ENCODE assay signal across 22 cellular contexts in the genomic region with DNA sequence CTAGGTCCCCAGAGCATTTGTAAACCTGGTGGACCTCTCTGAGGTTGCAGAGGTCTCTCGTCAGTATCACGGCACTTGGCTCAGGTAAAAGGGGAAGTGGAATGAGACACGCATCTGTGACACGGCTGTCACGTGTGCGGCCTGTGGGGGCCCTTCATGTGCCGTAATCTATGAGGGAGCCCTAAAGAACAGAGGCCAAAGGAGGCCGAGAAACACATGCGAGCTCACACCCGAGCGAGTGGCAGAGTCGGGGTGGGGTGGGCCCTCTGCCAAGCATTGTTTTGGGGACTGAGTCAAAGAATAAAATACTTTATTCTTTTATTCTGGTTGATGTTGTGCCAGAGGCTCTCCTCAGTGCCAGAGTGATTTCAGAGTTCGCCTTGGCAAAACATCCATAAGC. TPM values are rescaled to one million over a fixed set of nuclear protein-coding genes. Genes with fewer than 3 reads are reported as not detected.
DNase-seq lines count a peak whose midpoint lies in the region; ATAC-seq, FAIRE-seq and TF ChIP-seq lines count a peak whose summit lies in the region.
"Had no signal": no experiment of that assay in that cellular context is flagged by ENCODE, and none has a peak within 500 bp of the region (broad histone marks: within the 10 kb centered on the region; RNA-seq: fewer than 3 reads in every experiment).

No MANE protein-coding gene starts in this region.

- H2AFZ ChIP-seq in OCI-LY3 (ENCODE audit: low read depth, low read length) (peak overlapping the region; percentile 76), endothelial cell of umbilical vein (ENCODE audit: low read depth, low read length) (no peak overlapping the region), neural progenitor cell (replicated peaks) (no peak overlapping the region)

- H3K79me2 ChIP-seq in OCI-LY3 (ENCODE audit: low read length) (no peaks in the 10 kb centered on the region), endothelial cell of umbilical vein (ENCODE audit: control insufficient read depth, insufficient read depth, low read length) (no peaks in the 10 kb centered on the region), neural progenitor cell (ENCODE audit: low read depth) (no peaks in the 10 kb centered on the region)

- H3K36me3 ChIP-seq in OCI-LY3 (replicated peaks; ENCODE audit: low read depth, low read length) (no peaks in the 10 kb centered on the region), endothelial cell of umbilical vein (ENCODE audit: control insufficient read depth in 2 of 2, extremely low read depth in 1 of 2, insufficient read depth in 2 of 2, low read length in 2 of 2) (no peaks in the 10 kb centered on the region), neural progenitor cell (no peaks in the 10 kb centered on the region)
- H3K36me3 ChIP-seq: esophagus squamous epithelium, pancreas had no signal

- peak; percentile 3 for DNase-seq in AG10803 (ENCODE audit: low read depth)
- DNase-seq in endothelial cell of umbilical vein (ENCODE audit: low read depth, low spot score), result peak; percentile 36
- DNase-seq in neural progenitor cell (ENCODE audit: low spot score), result no peak
- DNase-seq in A172 (ENCODE audit: low spot score), result no peak
- no peak for DNase-seq in NCI-H1048 (lab: John Stamatoyannopoulos, UW)
- DNase-seq: activated CD8-positive, alpha-beta memory T cell treated with anti-CD3 and anti-CD28 coated beads, Interleukin-2, amount 50 U/mL, for 48 hours; activated naive CD4-positive, alpha-beta T cell treated with anti-CD3 and anti-CD28 coated beads, Interleukin-2, amount 10 ng/mL, durations not matched to agents 7 days and 5 days; CD4-positive, CD25-positive, alpha-beta regulatory T cell; cortex of kidney; DMS53; esophagus squamous epithelium; KG1; kidney glomerular epithelial cell; NCI-H1436; NK-92 treated with Interleukin-12 subunit alpha and Interleukin-12 subunit beta, amount 100 ng/mL, for 24 hours; SHP77 treated with DMSO at 0.1 percent for 48 hours had no signal

- H3K9me3 ChIP-seq in OCI-LY3 (ENCODE audit: insufficient read depth, low read length) (no peaks in the 10 kb centered on the region), endothelial cell of umbilical vein (replicated peaks; ENCODE audit: control insufficient read depth, insufficient read depth, low read length) (no peaks in the 10 kb centered on the region), neural progenitor cell (ENCODE audit: low read depth) (no peaks in the 10 kb centered on the region)
- H3K9me3 ChIP-seq: A549, esophagus squamous epithelium, pancreas had no signal

- H3K4me2 ChIP-seq in OCI-LY3 (ENCODE audit: low read length) (peak overlapping the region; percentile 16), endothelial cell of umbilical vein (ENCODE audit: insufficient read depth, low read length) (no peak overlapping the region), neural progenitor cell (no peak overlapping the region)
- H3K4me2 ChIP-seq: A549 had no signal

- H3K9ac ChIP-seq in OCI-LY3 (ENCODE audit: low read length) (no peak overlapping the region), endothelial cell of umbilical vein (replicated peaks; ENCODE audit: extremely low read depth, insufficient read depth, low read length) (no peak overlapping the region), neural progenitor cell (no peak overlapping the region)

- H4K20me1 ChIP-seq in OCI-LY3 (ENCODE audit: insufficient read depth, low read length), result no peaks in the 10 kb centered on the region
- H4K20me1 ChIP-seq in endothelial cell of umbilical vein (replicated peaks; ENCODE audit: control insufficient read depth, extremely low read depth, insufficient read depth, low read length), result no peaks in the 10 kb centered on the region
- H4K20me1 ChIP-seq in neural progenitor cell (ENCODE audit: low read depth), result peaks cover 6% of the 10 kb centered on the region

- peaks cover 3% of the 10 kb centered on the region for H3K9me3 Mint-ChIP-seq in neural progenitor cell
- H3K9me3 Mint-ChIP-seq: activated naive CD4-positive, alpha-beta T cell treated with anti-CD3 and anti-CD28 coated beads, Interleukin-2, amount 10 ng/mL, durations not matched to agents 7 days and 5 days; CD4-positive, CD25-positive, alpha-beta regulatory T cell had no signal

- ATAC-seq in activated CD4-positive, CD25-positive, alpha-beta regulatory T cell treated with anti-CD3 and anti-CD28 coated beads, Interleukin-2, amount 50 U/mL, for 24 hours, result no peak
- no peak for ATAC-seq in GM21619 (IDR thresholded peaks at IDR 0.05; ENCODE audit: unreplicated experiment)
- ATAC-seq: A549, pancreas had no signal

- peak overlapping the region; percentile 29 for H3K27ac Mint-ChIP-seq in neural progenitor cell
- H3K27ac Mint-ChIP-seq: activated naive CD4-positive, alpha-beta T cell treated with anti-CD3 and anti-CD28 coated beads, Interleukin-2, amount 10 ng/mL, durations not matched to agents 7 days and 5 days had no signal

- H3K4me1 ChIP-seq in OCI-LY3 (ENCODE audit: low read length) (peaks cover 7% of the 10 kb centered on the region), endothelial cell of umbilical vein (ENCODE audit: control insufficient read depth, extremely low read depth, insufficient read depth, low read length) (peaks cover under 1% of the 10 kb centered on the region), neural progenitor cell (peaks cover 7% of the 10 kb centered on the region)
- H3K4me1 ChIP-seq: A549, pancreas had no signal

- H3K9me1 ChIP-seq in endothelial cell of umbilical vein (replicated peaks; ENCODE audit: control insufficient read depth, extremely low read depth, insufficient read depth, low read length), result no peaks in the 10 kb centered on the region

- peaks cover under 1% of the 10 kb centered on the region for H3F3A ChIP-seq in neural progenitor cell (ENCODE audit: low read depth)

- intact Hi-C loops in endothelial cell of umbilical vein (cut with micrococcal nuclease), result no loop called here

- H3K27me3 Mint-ChIP-seq in neural progenitor cell (ENCODE audit: insufficient read depth, low read depth), result peaks cover 12% of the 10 kb centered on the region
- H3K27me3 Mint-ChIP-seq: CD4-positive, CD25-positive, alpha-beta regulatory T cell had no signal

- no peak overlapping the region for H3K4me3 ChIP-seq in AG10803 (ENCODE audit: low read length)
- peak overlapping the region; percentile 1; the same call in 1 of the 2 replicates for H3K4me3 ChIP-seq in OCI-LY3 (ENCODE audit: low read length)
- no peak overlapping the region for H3K4me3 ChIP-seq in endothelial cell of umbilical vein (replicated peaks in 1 of 3; ENCODE audit: insufficient read depth in 1 of 3, low read depth in 1 of 3, low read length in 3 of 3)
- no peak overlapping the region for H3K4me3 ChIP-seq in neural progenitor cell
- H3K4me3 ChIP-seq: A549, esophagus squamous epithelium, pancreas, skin epidermis had no signal

- H3K4me1 Mint-ChIP-seq in neural progenitor cell, result peaks cover 12% of the 10 kb centered on the region

- H3K27ac ChIP-seq in OCI-LY3 (ENCODE audit: low read length), result no peak overlapping the region
- no peak overlapping the region for H3K27ac ChIP-seq in endothelial cell of umbilical vein (ENCODE audit: insufficient read depth, low read depth, low read length)
- no peak overlapping the region for H3K27ac ChIP-seq in neural progenitor cell
- H3K27ac ChIP-seq: A549, esophagus squamous epithelium, pancreas, skin epidermis had no signal

- TF ChIP-seq CTCF in AG10803 (conservative IDR thresholded peaks at IDR 0.05; ENCODE audit: low read length) (no peak), OCI-LY3 (IDR thresholded peaks at IDR 0.05; ENCODE audit: low read depth, low read length) (no peak), endothelial cell of umbilical vein (IDR thresholded peaks at IDR 0.05; ENCODE audit: extremely low read depth in 1 of 2, insufficient read depth in 1 of 2, low read depth in 1 of 2, low read length in 2 of 2) (no peak), neural progenitor cell (IDR thresholded peaks at IDR 0.05) (no peak)

- H3K4me3 Mint-ChIP-seq in neural progenitor cell, result no peak overlapping the region
- H3K4me3 Mint-ChIP-seq: activated naive CD4-positive, alpha-beta T cell treated with anti-CD3 and anti-CD28 coated beads, Interleukin-2, amount 10 ng/mL, durations not matched to agents 7 days and 5 days; CD4-positive, CD25-positive, alpha-beta regulatory T cell had no signal

- no peak for TF ChIP-seq POLR2A in endothelial cell of umbilical vein (IDR thresholded peaks at IDR 0.05; ENCODE audit: low read depth, low read length)

- dilution Hi-C loops in endothelial cell of umbilical vein (cut with MboI; ENCODE audit: extremely low pct_ligation_motif_present, low sequenced_read_pairs), result no loop called here

- no peaks in the 10 kb centered on the region for H3K36me3 Mint-ChIP-seq in neural progenitor cell
- H3K36me3 Mint-ChIP-seq: CD4-positive, CD25-positive, alpha-beta regulatory T cell had no signal

- FAIRE-seq in endothelial cell of umbilical vein (lab: Jason Lieb, UNC), result no peak
- FAIRE-seq: A549, pancreas had no signal

- BruUV-seq in endothelial cell of umbilical vein (replicated peaks; lab: Mats Ljungman, UMichigan), result no TSS peak

- H3K27me3 ChIP-seq in OCI-LY3 (ENCODE audit: low read depth, low read length) (peaks cover under 1% of the 10 kb centered on the region; the same call in 1 of the 2 replicates), endothelial cell of umbilical vein (ENCODE audit: control insufficient read depth in 2 of 2, insufficient read depth in 2 of 2, low read length in 2 of 2) (no peaks in the 10 kb centered on the region), neural progenitor cell (no peaks in the 10 kb centered on the region)
- H3K27me3 ChIP-seq: esophagus squamous epithelium, pancreas had no signal

- CTCF ChIA-PET in endothelial cell of umbilical vein (lab: Charles Lee), result no interaction called here

- POLR2A ChIA-PET in endothelial cell of umbilical vein (lab: Charles Lee), result interaction anchor here (0.7 kb wide), 1 partner anchor 260 kb away, joined by 4 read pairs; no protein-coding TSS in a partner anchor

TF ChIP-seq in endothelial cell of umbilical vein, 7 proteins besides CTCF, POLR2A, EP300 and RAD21 (continues in another document):
- no peak for TF ChIP-seq MYC (IDR thresholded peaks at IDR 0.05; ENCODE audit: low read depth, low read length)
- no peak for TF ChIP-seq EZH2 (IDR thresholded peaks at IDR 0.05; ENCODE audit: borderline replicate concordance, low read depth, low read length, severe bottlenecking)
- no peak for TF ChIP-seq FOS (IDR thresholded peaks at IDR 0.05; ENCODE audit: borderline replicate concordance, insufficient read depth, low read length)

RNA-seq across cellular contexts. Expression of a gene that starts 43.2 kb away (rescaled TPM):
- total RNA-seq in endothelial cell of umbilical vein (0.80 and 1.1 TPM in 2 replicates), neural progenitor cell (ENCODE audit: low replicate concordance) (0.12 TPM in 1 of 2 replicates, not detected in the other)
- 0.08 and 0.75 TPM in 2 replicates for polyA plus RNA-seq in endothelial cell of umbilical vein
- 0.21 and 0.41 TPM in 2 replicates for polyA plus RNA-seq in endothelial cell of umbilical vein (2011; cell fraction: cytosol; rRNA removed)
- 1.2 and 2.6 TPM in 2 replicates for polyA plus RNA-seq in endothelial cell of umbilical vein (2011; cell fraction: nucleus; rRNA removed)
- 0.56 and 0.79 TPM in 2 replicates for polyA plus RNA-seq in endothelial cell of umbilical vein (2012)
- polyA minus RNA-seq in endothelial cell of umbilical vein, result 1.8 TPM in 1 of 2 replicates, not detected in the other
- 4.1 TPM for polyA minus RNA-seq in endothelial cell of umbilical vein (2011; cell fraction: cytosol; rRNA and poly(A)+ RNA removed)
- polyA minus RNA-seq in endothelial cell of umbilical vein (2011; cell fraction: nucleus; rRNA and poly(A)+ RNA removed), result 1.1 and 1.3 TPM in 2 replicates
- total RNA-seq in A172 (2014; rRNA removed; shearing (Covaris generic)), result 0.65 and 1.0 TPM in 2 replicates

Comparison
In these comparisons a context has a peak if more than half of its experiments do, and no peak if none do; other contexts are left out.
1. DNase-seq: peak in AG10803 (single experiment) and endothelial cell of umbilical vein (single experiment); none in neural progenitor cell (single experiment), A172 (single experiment) and NCI-H1048 (single experiment).